25 cellular contexts compared by ENCODE assay signal in the genomic region with DNA sequence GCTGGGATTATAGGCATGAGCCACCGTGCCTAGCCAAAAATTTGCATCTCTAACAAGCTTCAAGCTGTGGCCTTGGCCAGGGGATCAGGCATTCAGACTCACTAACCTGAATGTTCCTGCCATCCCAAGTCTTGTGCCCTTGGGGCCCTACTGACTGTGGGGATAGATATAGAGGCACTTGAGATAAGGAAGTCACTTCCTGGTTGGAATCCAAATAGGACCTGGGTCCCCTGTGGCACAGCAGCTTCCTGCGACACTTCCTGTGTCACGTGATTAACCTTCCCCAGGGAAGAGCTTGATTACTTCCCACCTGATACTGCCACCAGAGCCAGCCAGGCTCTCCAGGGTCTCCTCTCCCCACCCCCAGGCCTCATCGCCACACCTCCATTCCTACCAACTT.
DNase-seq lines count a peak whose midpoint lies in the region; ATAC-seq and TF ChIP-seq lines count a peak whose summit lies in the region.
"Had no signal": no experiment of that assay in that cellular context is flagged by ENCODE, and none has a peak within 500 bp of the region (broad histone marks: within the 10 kb centered on the region; RNA-seq: fewer than 3 reads in every experiment).

No MANE protein-coding gene starts in this region.

- peaks cover 5 to 22% (median 16%) of the 10 kb centered on the region in 10 experiments for H3K4me1 ChIP-seq in BLaER1 treated with 17β-estradiol and CSF1 and Interleukin-3, amounts not matched to agents 10 nM and 100 nM
- H3K4me1 ChIP-seq in mucosa of descending colon (ENCODE audit: low read depth), result no peaks in the 10 kb centered on the region
- H3K4me1 ChIP-seq: gastrocnemius medialis, tibial nerve had no signal

- peaks cover 0 to 7% (median 0%) of the 10 kb centered on the region in 11 experiments; a peak in 1 of 22 replicates for H3K9me3 ChIP-seq in BLaER1 treated with 17β-estradiol and CSF1 and Interleukin-3, amounts not matched to agents 10 nM and 100 nM (replicated peaks in 1 of 11)
- no peaks in the 10 kb centered on the region for H3K9me3 ChIP-seq in SK-N-MC (ENCODE audit: low read depth, low read length)
- H3K9me3 ChIP-seq in mucosa of descending colon, result no peaks in the 10 kb centered on the region
- H3K9me3 ChIP-seq: gastrocnemius medialis, tibial nerve had no signal

- DNase-seq in H7, result peak; percentile 57
- peak; percentile 81 for DNase-seq in SK-N-MC (ENCODE audit: low read depth, low spot score)
- peak; percentile 3 for DNase-seq in kidney tubule cell (ENCODE audit: low spot score)
- DNase-seq in NCI-H1436 treated with DMSO at 0.1 percent for 48 hours (lab: John Stamatoyannopoulos, UW), result no peak
- no peak for DNase-seq in GDM1 (lab: John Stamatoyannopoulos, UW)
- no peak for DNase-seq in NCI-H2196 (lab: John Stamatoyannopoulos, UW; ENCODE audit: unreplicated experiment)
- DNase-seq in mucosa of descending colon, result no peak
- DNase-seq: activated CD4-positive, alpha-beta T cell treated with anti-CD3 and anti-CD28 coated beads, Interleukin-2, amount 50 U/mL, for 1 hour; anterior cingulate cortex; CD4-positive, alpha-beta T cell; DMS153; gastrocnemius medialis; GOT3; hippocampal formation; Karpas-422; NCI-H1092; NCI-H2029 treated with DMSO at 0.1 percent for 48 hours; NCI-H524 treated with DMSO at 0.1 percent for 48 hours; stimulated activated CD4-positive, alpha-beta T cell treated with anti-CD3 and anti-CD28 coated beads, Interleukin-15, amount 100 ng/mL, for 24 hours had no signal

- intact Hi-C loops in mucosa of descending colon (cut with DNase I, micrococcal nuclease), result no loop called here

- no peak for TF ChIP-seq CTCF in mucosa of descending colon (IDR thresholded peaks at IDR 0.05)

- peak overlapping the region in 2 of 10 experiments; percentile 2 to 16; a peak in 1 of 20 replicates for H3K4me3 ChIP-seq in BLaER1 treated with 17β-estradiol and CSF1 and Interleukin-3, amounts not matched to agents 10 nM and 100 nM
- no peak overlapping the region for H3K4me3 ChIP-seq in H7 (ENCODE audit: insufficient read depth, low read depth, low read length)
- peak overlapping the region; percentile 15 for H3K4me3 ChIP-seq in SK-N-MC
- no peak overlapping the region for H3K4me3 ChIP-seq in mucosa of descending colon
- H3K4me3 ChIP-seq: cardiac muscle cell, gastrocnemius medialis, tibial nerve had no signal

- H4K20me1 ChIP-seq in BLaER1 treated with 17β-estradiol and CSF1 and Interleukin-3, amounts not matched to agents 10 nM and 100 nM, result no peaks in the 10 kb centered on the region

- no peak overlapping the region for H3K9ac ChIP-seq in BLaER1 treated with 17β-estradiol and CSF1 and Interleukin-3, amounts not matched to agents 10 nM and 100 nM
- no peak overlapping the region for H3K9ac ChIP-seq in SK-N-MC (ENCODE audit: insufficient read length)

- ATAC-seq in mucosa of descending colon, result no peak
- ATAC-seq: activated naive CD4-positive, alpha-beta T cell treated with anti-CD3 and anti-CD28 coated beads, Interleukin-2, amount 50 U/mL, for 72 hours; gastrocnemius medialis; SK-N-SH treated with all-trans-retinoic acid at 6 μM for 48 hours had no signal

- H3K36me3 ChIP-seq in BLaER1 treated with 17β-estradiol and CSF1 and Interleukin-3, amounts not matched to agents 10 nM and 100 nM, result no peaks in the 10 kb centered on the region
- no peaks in the 10 kb centered on the region for H3K36me3 ChIP-seq in H7 (replicated peaks; ENCODE audit: control insufficient read depth, insufficient read depth, low read length)
- H3K36me3 ChIP-seq in SK-N-MC (ENCODE audit: insufficient read depth, low read length), result no peaks in the 10 kb centered on the region
- no peaks in the 10 kb centered on the region for H3K36me3 ChIP-seq in mucosa of descending colon (ENCODE audit: low read depth)
- H3K36me3 ChIP-seq: cardiac muscle cell, gastrocnemius medialis, tibial nerve had no signal

- no peaks in the 10 kb centered on the region for H3K27me3 ChIP-seq in BLaER1 treated with 17β-estradiol and CSF1 and Interleukin-3, amounts not matched to agents 10 nM and 100 nM
- H3K27me3 ChIP-seq in H7 (ENCODE audit: control insufficient read depth, insufficient read depth, low read length), result no peaks in the 10 kb centered on the region
- H3K27me3 ChIP-seq: cardiac muscle cell, gastrocnemius medialis, tibial nerve had no signal

- H3K27ac ChIP-seq in BLaER1 treated with 17β-estradiol and CSF1 and Interleukin-3, amounts not matched to agents 10 nM and 100 nM, result 0 out of 22 replicates have a peak overlapping the region, but pooled peaks of 1 of the 11 experiments have one; percentile 6
- peak overlapping the region; percentile 73 for H3K27ac ChIP-seq in SK-N-MC
- H3K27ac ChIP-seq: cardiac muscle cell, gastrocnemius medialis, RWPE1, tibial nerve had no signal

- peak overlapping the region; percentile 29 to 88 (median 66) for H3K4me2 ChIP-seq in BLaER1 treated with 17β-estradiol and CSF1 and Interleukin-3, amounts not matched to agents 10 nM and 100 nM

Comparison
In these comparisons a context has a peak if more than half of its experiments do, and no peak if none do; other contexts are left out.
1. DNase-seq: peak in H7 (single experiment), SK-N-MC (single experiment) and kidney tubule cell (single experiment); none in NCI-H1436 treated with DMSO at 0.1 percent for 48 hours (single experiment), GDM1 (single experiment), NCI-H2196 (single experiment) and mucosa of descending colon (0 of 3).